10 cellular contexts compared by ENCODE assay signal in genomic region chr12:48978741-48979601, GRCh38. TPM values are rescaled to one million over a fixed set of nuclear protein-coding genes. Genes with fewer than 3 reads are reported as not detected.
DNase-seq lines count a peak whose midpoint lies in the region; ATAC-seq, FAIRE-seq and TF ChIP-seq lines count a peak whose summit lies in the region.
"Had no signal": no experiment of that assay in that cellular context is flagged by ENCODE, and none has a peak within 500 bp of the region (broad histone marks: within the 10 kb centered on the region; RNA-seq: fewer than 3 reads in every experiment).

No MANE protein-coding gene starts in this region.

- H3K79me2 ChIP-seq in PC-9 (ENCODE audit: low read depth) (no peaks in the 10 kb centered on the region), endothelial cell of umbilical vein (ENCODE audit: control insufficient read depth, insufficient read depth, low read length) (no peaks in the 10 kb centered on the region)

- peaks cover 15% of the 10 kb centered on the region for H3K4me1 Mint-ChIP-seq in progenitor cell of endocrine pancreas (ENCODE audit: low read depth)

- peaks cover 96% of the 10 kb centered on the region for H3K27me3 Mint-ChIP-seq in progenitor cell of endocrine pancreas

- dilution Hi-C loops in endothelial cell of umbilical vein (cut with MboI; ENCODE audit: extremely low pct_ligation_motif_present, low sequenced_read_pairs), result no loop called here

- no peaks in the 10 kb centered on the region for H3K9me2 ChIP-seq in PC-9 (ENCODE audit: insufficient read depth)

- CTCF ChIA-PET in PC-9 (lab: Charles Lee), result interaction anchor here (0.5 to 1.6 kb wide), 4 partner anchors 9 to 64 kb away, joined by 3 to 4 read pairs (median 4); no protein-coding TSS in a partner anchor
- CTCF ChIA-PET in endothelial cell of umbilical vein (lab: Charles Lee), result interaction anchor here (0.7 to 11.2 kb wide), 19 partner anchors 8 to 126 kb away, joined by 3 to 175 read pairs (median 5); partner anchors contain the start of genes ARF3, DDN, FKBP11 and WNT10B

- no peak for TF ChIP-seq POLR2A in endothelial cell of umbilical vein (IDR thresholded peaks at IDR 0.05; ENCODE audit: low read depth, low read length)

- H3K9me1 ChIP-seq in endothelial cell of umbilical vein (replicated peaks; ENCODE audit: control insufficient read depth, extremely low read depth, insufficient read depth, low read length), result no peaks in the 10 kb centered on the region

- POLR2A ChIA-PET in PC-9 (lab: Charles Lee; ENCODE audit: unreplicated experiment), result no interaction called here
- POLR2A ChIA-PET in endothelial cell of umbilical vein (lab: Charles Lee), result no interaction called here

- H3K9me3 Mint-ChIP-seq in progenitor cell of endocrine pancreas (ENCODE audit: low read depth), result no peaks in the 10 kb centered on the region

- ATAC-seq in HG03457 (IDR thresholded peaks at IDR 0.05; ENCODE audit: unreplicated experiment), result no peak

- no peaks in the 10 kb centered on the region for H3F3A ChIP-seq in PC-9 (ENCODE audit: insufficient read depth, low read depth)

- H3K36me3 ChIP-seq in ES-I3 (ENCODE audit: insufficient read depth, low read length) (no peaks in the 10 kb centered on the region), PC-9 (ENCODE audit: low read depth) (no peaks in the 10 kb centered on the region), endothelial cell of umbilical vein (ENCODE audit: control insufficient read depth in 2 of 2, extremely low read depth in 1 of 2, insufficient read depth in 2 of 2, low read length in 2 of 2) (no peaks in the 10 kb centered on the region)

- H3K27me3 ChIP-seq in PC-9 (ENCODE audit: insufficient read depth, low read depth), result peaks cover 46% of the 10 kb centered on the region
- H3K27me3 ChIP-seq in endothelial cell of umbilical vein (ENCODE audit: control insufficient read depth in 2 of 2, insufficient read depth in 2 of 2, low read length in 2 of 2), result peaks cover 60 to 63% of the 10 kb centered on the region in 2 experiments

- H3K27ac ChIP-seq in PC-9 (no peak overlapping the region), endothelial cell of umbilical vein (ENCODE audit: insufficient read depth, low read depth, low read length) (no peak overlapping the region)

- intact Hi-C loops in PC-9 (cut with micrococcal nuclease; ENCODE audit: unreplicated experiment), result loop anchor here (5.0 kb wide), 1 partner anchor 127 kb away; the partner anchor contains the start of gene DDX23
- intact Hi-C loops in endothelial cell of umbilical vein (cut with micrococcal nuclease), result loop anchor here (5.0 kb wide), 1 partner anchor 52 kb away; the partner anchor contains the start of gene FKBP11

- H4K20me1 ChIP-seq in PC-9 (ENCODE audit: insufficient read depth), result no peaks in the 10 kb centered on the region; the same call in 1 of the 2 replicates
- no peaks in the 10 kb centered on the region for H4K20me1 ChIP-seq in endothelial cell of umbilical vein (replicated peaks; ENCODE audit: control insufficient read depth, extremely low read depth, insufficient read depth, low read length)

- H3K4me3 Mint-ChIP-seq in progenitor cell of endocrine pancreas (ENCODE audit: low read depth), result peak overlapping the region; percentile 45

- DNase-seq in PC-9 (no peak), endothelial cell of umbilical vein (ENCODE audit: low read depth, low spot score) (no peak), progenitor cell of endocrine pancreas (ENCODE audit: low spot score, unreplicated experiment) (no peak), frontal cortex (ENCODE audit: low spot score in 2 of 2) (no peak), SKM-1 treated with dmso at 0.1 percent for 144 hours (lab: John Stamatoyannopoulos, UW; ENCODE audit: unreplicated experiment) (no peak), HK-2 (ENCODE audit: unreplicated experiment) (no peak)
- DNase-seq: NCI-H1694 treated with DMSO at 0.1 percent for 48 hours had no signal

- no peaks in the 10 kb centered on the region for H3K36me3 Mint-ChIP-seq in progenitor cell of endocrine pancreas (ENCODE audit: insufficient read depth)

- H3K9ac ChIP-seq in ES-I3 (ENCODE audit: low read depth, low read length) (peak overlapping the region; percentile 44; the same call in 1 of the 2 replicates), endothelial cell of umbilical vein (replicated peaks; ENCODE audit: extremely low read depth, insufficient read depth, low read length) (no peak overlapping the region)

- H3K4me1 ChIP-seq in ES-I3 (ENCODE audit: insufficient read depth, low read length) (no peaks in the 10 kb centered on the region), PC-9 (replicated peaks; ENCODE audit: insufficient read depth) (no peaks in the 10 kb centered on the region), endothelial cell of umbilical vein (ENCODE audit: control insufficient read depth, extremely low read depth, insufficient read depth, low read length) (peaks cover 13% of the 10 kb centered on the region)

- FAIRE-seq in endothelial cell of umbilical vein (lab: Jason Lieb, UNC), result no peak
- FAIRE-seq in frontal cortex (lab: Jason Lieb, UNC), result no peak

- H3K9me3 ChIP-seq in ES-I3 (ENCODE audit: control insufficient read depth, insufficient read depth, low read length), result no peaks in the 10 kb centered on the region
- H3K9me3 ChIP-seq in PC-9 (ENCODE audit: insufficient read depth, low read depth), result no peaks in the 10 kb centered on the region
- no peaks in the 10 kb centered on the region for H3K9me3 ChIP-seq in endothelial cell of umbilical vein (replicated peaks; ENCODE audit: control insufficient read depth, insufficient read depth, low read length)
- H3K9me3 ChIP-seq: mucosa of descending colon had no signal

- peak overlapping the region; percentile 31; the same call in 1 of the 2 replicates for H3K4me3 ChIP-seq in PC-9
- no peak overlapping the region for H3K4me3 ChIP-seq in endothelial cell of umbilical vein (replicated peaks in 1 of 3; ENCODE audit: insufficient read depth in 1 of 3, low read depth in 1 of 3, low read length in 3 of 3)
- H3K4me3 ChIP-seq: mucosa of descending colon had no signal

- no peak overlapping the region for H2AFZ ChIP-seq in PC-9
- no peak overlapping the region for H2AFZ ChIP-seq in endothelial cell of umbilical vein (ENCODE audit: low read depth, low read length)

- H3K4me2 ChIP-seq in PC-9 (peak overlapping the region; percentile 75), endothelial cell of umbilical vein (ENCODE audit: insufficient read depth, low read length) (no peak overlapping the region)

- TF ChIP-seq CTCF in PC-9 (conservative IDR thresholded peaks at IDR 0.05), result no peak
- TF ChIP-seq CTCF in endothelial cell of umbilical vein (IDR thresholded peaks at IDR 0.05; ENCODE audit: extremely low read depth in 1 of 2, insufficient read depth in 1 of 2, low read depth in 1 of 2, low read length in 2 of 2), result no peak
- no peak for TF ChIP-seq CTCF in progenitor cell of endocrine pancreas (IDR thresholded peaks at IDR 0.05; ENCODE audit: unreplicated experiment)

- BruUV-seq in PC-9 (replicated peaks; lab: Mats Ljungman, UMichigan) (no TSS peak), endothelial cell of umbilical vein (replicated peaks; lab: Mats Ljungman, UMichigan) (no TSS peak)

- H3K27ac Mint-ChIP-seq in progenitor cell of endocrine pancreas, result no peak overlapping the region

RNA-seq across cellular contexts. Expression of gene WNT1, which starts 0.8 kb away (rescaled TPM):
- total RNA-seq in PC-9 (2021), result not detected in 2 replicates
- not detected in 2 replicates for total RNA-seq in endothelial cell of umbilical vein
- polyA plus RNA-seq in endothelial cell of umbilical vein, result not detected in 2 replicates
- polyA plus RNA-seq in endothelial cell of umbilical vein (2011; cell fraction: cytosol; rRNA removed), result not detected in 2 replicates
- polyA plus RNA-seq in endothelial cell of umbilical vein (2011; cell fraction: nucleus; rRNA removed), result not detected in 2 replicates
- not detected in 2 replicates for polyA plus RNA-seq in endothelial cell of umbilical vein (2012)
- polyA minus RNA-seq in endothelial cell of umbilical vein, result not detected in 2 replicates
- not detected for polyA minus RNA-seq in endothelial cell of umbilical vein (2011; cell fraction: cytosol; rRNA and poly(A)+ RNA removed)
- polyA minus RNA-seq in endothelial cell of umbilical vein (2011; cell fraction: nucleus; rRNA and poly(A)+ RNA removed), result not detected in 2 replicates
- total RNA-seq in progenitor cell of endocrine pancreas, result not detected in 2 replicates
- not detected for total RNA-seq in frontal cortex
- total RNA-seq: mucosa of descending colon had no signal

RNA-seq across cellular contexts. Expression of gene WNT10B, which starts 7.4 kb away (rescaled TPM):
- total RNA-seq in PC-9 (2021) (0.73 TPM in 1 of 2 replicates, not detected in the other), endothelial cell of umbilical vein (not detected in 2 replicates), progenitor cell of endocrine pancreas (0.17 TPM in 1 of 2 replicates, not detected in the other), frontal cortex (3.7 TPM)
- polyA plus RNA-seq in endothelial cell of umbilical vein, result 0.04 and 0.14 TPM in 2 replicates
- polyA plus RNA-seq in endothelial cell of umbilical vein (2011; cell fraction: cytosol; rRNA removed), result 0.05 and 0.10 TPM in 2 replicates
- 0.07 TPM in 1 of 2 replicates, not detected in the other for polyA plus RNA-seq in endothelial cell of umbilical vein (2011; cell fraction: nucleus; rRNA removed)
- 0.15 and 0.24 TPM in 2 replicates for polyA plus RNA-seq in endothelial cell of umbilical vein (2012)
- polyA minus RNA-seq in endothelial cell of umbilical vein, result 0.70 TPM in 1 of 2 replicates, not detected in the other
- polyA minus RNA-seq in endothelial cell of umbilical vein (2011; cell fraction: cytosol; rRNA and poly(A)+ RNA removed), result 2.5 TPM
- not detected in 2 replicates for polyA minus RNA-seq in endothelial cell of umbilical vein (2011; cell fraction: nucleus; rRNA and poly(A)+ RNA removed)

RNA-seq across cellular contexts. Expression of gene DDN, which starts 20.2 kb away (rescaled TPM):
- total RNA-seq in PC-9 (2021) (0.10 and 0.17 TPM in 2 replicates), endothelial cell of umbilical vein (0.22 and 0.42 TPM in 2 replicates), progenitor cell of endocrine pancreas (0.40 and 0.57 TPM in 2 replicates), frontal cortex (14.7 TPM)
- 0.06 and 0.07 TPM in 2 replicates for polyA plus RNA-seq in endothelial cell of umbilical vein
- 0.06 and 0.08 TPM in 2 replicates for polyA plus RNA-seq in endothelial cell of umbilical vein (2011; cell fraction: cytosol; rRNA removed)
- 0.22 and 0.50 TPM in 2 replicates for polyA plus RNA-seq in endothelial cell of umbilical vein (2011; cell fraction: nucleus; rRNA removed)
- polyA plus RNA-seq in endothelial cell of umbilical vein (2012), result 0.26 and 0.31 TPM in 2 replicates
- 0.06 and 0.12 TPM in 2 replicates for polyA minus RNA-seq in endothelial cell of umbilical vein
- 2.7 TPM for polyA minus RNA-seq in endothelial cell of umbilical vein (2011; cell fraction: cytosol; rRNA and poly(A)+ RNA removed)
- polyA minus RNA-seq in endothelial cell of umbilical vein (2011; cell fraction: nucleus; rRNA and poly(A)+ RNA removed), result 0.19 and 0.24 TPM in 2 replicates

RNA-seq across cellular contexts. Expression of gene ARF3, which starts 21.7 kb away (rescaled TPM):
- 200 and 205 TPM in 2 replicates for total RNA-seq in PC-9 (2021)
- 172 and 187 TPM in 2 replicates for total RNA-seq in endothelial cell of umbilical vein
- polyA plus RNA-seq in endothelial cell of umbilical vein, result 138 and 149 TPM in 2 replicates
- polyA plus RNA-seq in endothelial cell of umbilical vein (2011; cell fraction: cytosol; rRNA removed), result 212 and 244 TPM in 2 replicates
- polyA plus RNA-seq in endothelial cell of umbilical vein (2011; cell fraction: nucleus; rRNA removed), result 167 and 199 TPM in 2 replicates
- 165 and 188 TPM in 2 replicates for polyA plus RNA-seq in endothelial cell of umbilical vein (2012)
- 179 and 190 TPM in 2 replicates for polyA minus RNA-seq in endothelial cell of umbilical vein
- polyA minus RNA-seq in endothelial cell of umbilical vein (2011; cell fraction: cytosol; rRNA and poly(A)+ RNA removed), result 74.8 TPM
- 45.0 and 53.9 TPM in 2 replicates for polyA minus RNA-seq in endothelial cell of umbilical vein (2011; cell fraction: nucleus; rRNA and poly(A)+ RNA removed)
- total RNA-seq in progenitor cell of endocrine pancreas, result 135 and 149 TPM in 2 replicates
- total RNA-seq in frontal cortex, result 67.7 TPM

RNA-seq across cellular contexts. Expression of gene PRKAG1, which starts 39.6 kb away (rescaled TPM):
- total RNA-seq in PC-9 (2021), result 48.8 and 53.6 TPM in 2 replicates
- 50.0 and 54.9 TPM in 2 replicates for total RNA-seq in endothelial cell of umbilical vein
- polyA plus RNA-seq in endothelial cell of umbilical vein, result 52.1 and 59.5 TPM in 2 replicates
- polyA plus RNA-seq in endothelial cell of umbilical vein (2011; cell fraction: cytosol; rRNA removed), result 58.4 and 63.5 TPM in 2 replicates
- 49.4 and 50.8 TPM in 2 replicates for polyA plus RNA-seq in endothelial cell of umbilical vein (2011; cell fraction: nucleus; rRNA removed)
- polyA plus RNA-seq in endothelial cell of umbilical vein (2012), result 49.7 and 56.2 TPM in 2 replicates
- polyA minus RNA-seq in endothelial cell of umbilical vein, result 47.0 and 53.3 TPM in 2 replicates
- polyA minus RNA-seq in endothelial cell of umbilical vein (2011; cell fraction: cytosol; rRNA and poly(A)+ RNA removed), result 40.7 TPM
- 17.3 and 22.1 TPM in 2 replicates for polyA minus RNA-seq in endothelial cell of umbilical vein (2011; cell fraction: nucleus; rRNA and poly(A)+ RNA removed)
- 52.7 and 59.4 TPM in 2 replicates for total RNA-seq in progenitor cell of endocrine pancreas
- 29.3 TPM for total RNA-seq in frontal cortex
